9 cellular contexts compared by ENCODE assay signal in the genomic region with DNA sequence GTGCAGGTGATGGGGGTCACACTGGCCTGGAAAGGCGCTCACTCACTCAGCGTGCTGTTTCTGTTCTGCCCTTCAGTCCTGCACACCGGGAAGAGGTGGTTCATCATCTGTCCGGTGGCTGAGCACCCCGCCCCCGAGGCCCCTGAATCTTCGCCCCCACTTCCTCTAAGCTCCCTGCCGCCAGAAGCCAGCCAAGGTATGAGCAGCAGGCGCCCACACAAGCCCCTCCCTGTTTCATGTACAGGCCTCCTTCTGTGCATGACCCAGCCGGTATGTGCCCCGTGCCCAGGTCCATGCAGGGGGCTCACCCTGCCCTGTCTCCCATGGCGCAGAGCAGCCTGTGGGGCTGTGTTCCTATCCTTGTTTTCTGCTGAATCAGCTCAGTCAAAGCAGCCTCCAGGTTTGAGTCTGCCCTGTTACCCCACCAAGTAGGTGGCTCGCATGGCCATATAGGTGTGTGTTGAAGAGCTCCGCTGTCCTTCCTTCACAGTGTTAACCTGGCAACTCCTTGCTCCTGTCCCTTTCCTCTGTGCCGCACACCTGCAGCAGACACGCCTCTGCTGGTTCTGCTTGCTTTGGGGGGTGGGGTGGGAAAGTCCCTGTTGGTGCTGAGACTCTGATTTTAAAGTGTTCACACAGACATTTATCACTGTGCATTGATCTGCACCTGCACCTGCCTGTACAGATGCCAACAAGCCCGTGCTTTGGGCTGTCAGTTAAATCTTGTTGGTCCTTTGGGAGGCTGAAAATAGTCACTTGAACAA.
DNase-seq lines count a peak whose midpoint lies in the region.
"Had no signal": no experiment of that assay in that cellular context is flagged by ENCODE, and none has a peak within 500 bp of the region (broad histone marks: within the 10 kb centered on the region; RNA-seq: fewer than 3 reads in every experiment).

No MANE protein-coding gene starts in this region.

- DNase-seq in D341Med (ENCODE audit: low spot score) (peak; percentile 25), NCI-H1417 (lab: John Stamatoyannopoulos, UW) (peak; percentile 85 to 97 (median 88)), KBM-7 (no peak), substantia nigra (lab: John Stamatoyannopoulos, UW) (no peak), ecto neural progenitor cell (ENCODE audit: low spot score) (no peak)
- peak; percentile 33 to 44 for DNase-seq in activated CD4-positive, alpha-beta T cell treated with anti-CD3 and anti-CD28 coated beads, Interleukin-2, amount 50 U/mL, for 4 hours
- DNase-seq in effector CD8-positive, alpha-beta T cell (lab: John Stamatoyannopoulos, UW), result no peak

- peaks cover 9 to 18% of the 10 kb centered on the region in 2 donors for H3K4me1 ChIP-seq in mucosa of rectum (ENCODE audit: control insufficient read depth in 2 of 2, insufficient read depth in 2 of 2, low read length in 2 of 2)
- H3K4me1 ChIP-seq: parathyroid adenoma had no signal

- in situ Hi-C loops in KBM-7 (cut with MboI; ENCODE audit: low pct_unique_long_range_greater_than_20kb, low sequenced_read_pairs), result no loop called here

- no peaks in the 10 kb centered on the region for H3K9me3 ChIP-seq in mucosa of rectum (ENCODE audit: control insufficient read depth in 2 of 2, low read length in 2 of 2)

- no peak overlapping the region for H3K9ac ChIP-seq in mucosa of rectum (ENCODE audit: low read depth in 1 of 2, low read length in 2 of 2)
- H3K9ac ChIP-seq: parathyroid adenoma had no signal

- H3K36me3 ChIP-seq in mucosa of rectum (ENCODE audit: control insufficient read depth in 2 of 2, insufficient read depth in 2 of 2, low read length in 2 of 2), result peaks cover 17 to 35% of the 10 kb centered on the region in 2 donors

- H3K4me3 ChIP-seq in mucosa of rectum (ENCODE audit: low read length in 2 of 2), result peak overlapping the region in 1 of 2 donors; percentile 8

- H3K27me3 ChIP-seq in mucosa of rectum (ENCODE audit: control insufficient read depth in 2 of 2, insufficient read depth in 2 of 2, low read length in 2 of 2), result no peaks in the 10 kb centered on the region

- H3K27ac ChIP-seq in mucosa of rectum (ENCODE audit: low read depth in 2 of 2, low read length in 2 of 2) (peak overlapping the region; percentile 70), substantia nigra (ENCODE audit: low read depth, low read length, poor library complexity, severe bottlenecking) (no peak overlapping the region)
- H3K27ac ChIP-seq: parathyroid adenoma had no signal

Comparison
In these comparisons a context has a peak if more than half of its experiments do, and no peak if none do; other contexts are left out.
1. DNase-seq: peak in D341Med (single experiment), NCI-H1417 (3 of 3) and activated CD4-positive, alpha-beta T cell treated with anti-CD3 and anti-CD28 coated beads, Interleukin-2, amount 50 U/mL, for 4 hours (2 of 2); none in KBM-7 (single experiment), substantia nigra (0 of 49), ecto neural progenitor cell (single experiment) and effector CD8-positive, alpha-beta T cell (single experiment).